ENCODE assay signal across 13 cellular contexts in genomic region chr19:43116421-43116820, GRCh38. TPM values are rescaled to one million over a fixed set of nuclear protein-coding genes. Genes with fewer than 3 reads are reported as not detected.
"Had no signal": no experiment of that assay in that cellular context is flagged by ENCODE, and none has a peak within 500 bp of the region (broad histone marks: within the 10 kb centered on the region; RNA-seq: fewer than 3 reads in every experiment).

No MANE protein-coding gene starts in this region.

RNA-seq across cellular contexts. Expression of gene PSG2, which starts 33.9 kb away (rescaled TPM):
- total RNA-seq: activated B cell treated with CpG ODN at 0.5 μM for 24 hours; activated CD4-positive, alpha-beta memory T cell treated with anti-CD3 and anti-CD28 coated beads for 36 hours; activated CD4-positive, alpha-beta memory T cell treated with anti-CD3 and anti-CD28 coated beads, Interleukin-2, amount 10 ng/mL, durations not matched to agents 7 days and 5 days; activated CD4-positive, alpha-beta T cell treated with anti-CD3 and anti-CD28 coated beads for 36 hours; activated CD4-positive, alpha-beta T cell treated with anti-CD3 and anti-CD28 coated beads, Interleukin-2, amount 10 ng/mL, durations not matched to agents 24 days and 14 days; activated CD4-positive, alpha-beta T cell treated with anti-CD3 and anti-CD28 coated beads, Interleukin-2, amount 10 ng/mL, durations not matched to agents 7 days and 5 days; activated CD8-positive, alpha-beta memory T cell treated with anti-CD3 and anti-CD28 coated beads for 36 hours; activated CD8-positive, alpha-beta memory T cell treated with anti-CD3 and anti-CD28 coated beads, Interleukin-2, amount 10 ng/mL, durations not matched to agents 7 days and 5 days; activated CD8-positive, alpha-beta T cell treated with anti-CD3 and anti-CD28 coated beads for 36 hours; activated CD8-positive, alpha-beta T cell treated with anti-CD3 and anti-CD28 coated beads, Interleukin-2, amount 10 ng/mL, durations not matched to agents 7 days and 5 days; T-helper 1 cell treated with Interleukin-12 subunit alpha and Interleukin-12 subunit beta and Interleukin-4 antibody, amounts not matched to agents 30 ng/mL and 1 ng/mL, for 36 hours; T-helper 2 cell treated with Interferon-gamma antibody and Interleukin-4, amounts not matched to agents 100 ng/mL and 5 ng/mL, for 36 hours; WTC11 had no signal
